Comparison of ENCODE assay signal across 30 cellular contexts in the genomic region with DNA sequence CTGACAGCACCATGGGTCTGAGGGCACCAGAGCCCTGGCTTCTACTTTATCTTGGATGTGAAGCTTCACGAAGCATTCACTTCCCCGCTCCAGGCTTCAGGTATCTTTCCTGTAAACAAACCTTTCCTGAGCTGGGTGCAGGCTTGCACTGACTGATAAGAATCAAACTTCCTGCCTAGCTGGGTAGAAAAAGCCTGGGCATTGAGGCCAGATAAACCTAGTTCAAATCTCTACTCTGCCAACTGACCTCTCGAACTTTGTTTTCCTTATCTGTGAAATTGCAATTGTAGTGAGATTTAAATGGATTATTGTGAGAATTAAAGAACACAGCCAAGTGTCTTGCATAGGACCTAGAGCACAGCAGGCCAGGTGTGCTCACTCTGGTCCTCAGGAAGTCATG. TPM values are rescaled to one million over a fixed set of nuclear protein-coding genes. Genes with fewer than 3 reads are reported as not detected.
A peak's percentile ranks its signal among the peaks of the same experiment; 100 is the strongest.
DNase-seq lines count a peak whose midpoint lies in the region; FAIRE-seq and TF ChIP-seq lines count a peak whose summit lies in the region.
"Had no signal": no experiment of that assay in that cellular context is flagged by ENCODE, and none has a peak within 500 bp of the region (broad histone marks: within the 10 kb centered on the region; RNA-seq: fewer than 3 reads in every experiment).

No MANE protein-coding gene starts in this region.

- H3K9ac ChIP-seq in endothelial cell of umbilical vein (replicated peaks; ENCODE audit: extremely low read depth, insufficient read depth, low read length): no peak overlapping the region
- H3K9ac ChIP-seq in parathyroid adenoma: no peak overlapping the region

- dilution Hi-C loops in endothelial cell of umbilical vein (cut with MboI; ENCODE audit: extremely low pct_ligation_motif_present, low sequenced_read_pairs): no loop called here

- H3K27ac Mint-ChIP-seq in T-helper 2 cell treated with Interferon-gamma antibody and Interleukin-4, amounts not matched to agents 5 μg/mL and 100 μg/mL, for 36 hours: peak overlapping the region; percentile 19
- H3K27ac Mint-ChIP-seq in activated naive CD8-positive, alpha-beta T cell: peak overlapping the region; percentile 58
- no peak overlapping the region for H3K27ac Mint-ChIP-seq in activated naive CD8-positive, alpha-beta T cell treated with anti-CD3 and anti-CD28 coated beads for 36 hours
- H3K27ac Mint-ChIP-seq: natural killer cell had no signal

- H3K4me1 Mint-ChIP-seq in T-helper 2 cell treated with Interferon-gamma antibody and Interleukin-4, amounts not matched to agents 5 μg/mL and 100 μg/mL, for 36 hours (ENCODE audit: low read depth): peaks cover 42% of the 10 kb centered on the region
- H3K4me1 Mint-ChIP-seq in activated naive CD8-positive, alpha-beta T cell (ENCODE audit: low read depth): peaks cover 44% of the 10 kb centered on the region
- peaks cover 25% of the 10 kb centered on the region for H3K4me1 Mint-ChIP-seq in activated naive CD8-positive, alpha-beta T cell treated with anti-CD3 and anti-CD28 coated beads for 36 hours

- H3K9me3 ChIP-seq in endothelial cell of umbilical vein (replicated peaks; ENCODE audit: control insufficient read depth, insufficient read depth, low read length): no peaks in the 10 kb centered on the region
- H3K9me3 ChIP-seq in parathyroid adenoma (ENCODE audit: control insufficient read depth, low read length): no peaks in the 10 kb centered on the region
- H3K9me3 ChIP-seq: psoas muscle, sigmoid colon, thyroid gland, uterus had no signal

- peak; percentile 64 for FAIRE-seq in endothelial cell of umbilical vein (lab: Jason Lieb, UNC)
- FAIRE-seq: islet of Langerhans had no signal

- H3K4me2 ChIP-seq in endothelial cell of umbilical vein (ENCODE audit: insufficient read depth, low read length) (no peak overlapping the region), parathyroid adenoma (ENCODE audit: low read length) (peak overlapping the region; percentile 31)

- H3K36me3 ChIP-seq in endothelial cell of umbilical vein (ENCODE audit: control insufficient read depth in 2 of 2, extremely low read depth in 1 of 2, insufficient read depth in 2 of 2, low read length in 2 of 2): peaks cover 0 to 9% of the 10 kb centered on the region in 2 experiments
- H3K36me3 ChIP-seq in parathyroid adenoma (ENCODE audit: control insufficient read depth, insufficient read depth, low read length): no peaks in the 10 kb centered on the region
- H3K36me3 ChIP-seq: uterus had no signal

- CTCF ChIA-PET in endothelial cell of umbilical vein (lab: Charles Lee): interaction anchor here (1.1 to 1.4 kb wide), 3 partner anchors 20 to 26 kb away, joined by 3 read pairs; no protein-coding TSS in a partner anchor

- TF ChIP-seq CTCF in endothelial cell of umbilical vein (IDR thresholded peaks at IDR 0.05; ENCODE audit: extremely low read depth in 1 of 2, insufficient read depth in 1 of 2, low read depth in 1 of 2, low read length in 2 of 2) (no peak), parathyroid adenoma (IDR thresholded peaks at IDR 0.05) (no peak)

- peaks cover 11% of the 10 kb centered on the region for H3K79me2 ChIP-seq in endothelial cell of umbilical vein (ENCODE audit: control insufficient read depth, insufficient read depth, low read length)
- peaks cover 8% of the 10 kb centered on the region for H3K79me2 ChIP-seq in parathyroid adenoma

- no peak for DNase-seq in T-helper 2 cell treated with Interferon-gamma antibody and Interleukin-4, amounts not matched to agents 5 μg/mL and 100 μg/mL, for 36 hours (ENCODE audit: low spot score)
- no peak for DNase-seq in T-helper 2 cell
- DNase-seq in activated naive CD8-positive, alpha-beta T cell treated with anti-CD3 and anti-CD28 coated beads for 36 hours: no peak
- no peak for DNase-seq in endothelial cell of umbilical vein (ENCODE audit: low read depth, low spot score)
- no peak for DNase-seq in NCI-H2081 (lab: John Stamatoyannopoulos, UW)
- DNase-seq in NCI-H2227 (lab: John Stamatoyannopoulos, UW; ENCODE audit: unreplicated experiment): no peak
- DNase-seq: 8988T; C1 segment of cervical spinal cord; Calu3; caudate nucleus; DMS79 treated with DMSO at 0.1 percent for 48 hours; effector memory CD8-positive, alpha-beta T cell; GDM1; glutamatergic neuron; Karpas-422; left ventricle myocardium superior; natural killer cell; NCI-H446 treated with DMSO at 0.1 percent for 48 hours; NCI-H774; nucleus accumbens; psoas muscle; sigmoid colon; stimulated activated CD4-positive, alpha-beta T cell treated with anti-CD3 and anti-CD28 coated beads, Interleukin-4, amount 100 ng/mL, for 24 hours; SW 1271; thyroid gland; uterus had no signal

- intact Hi-C loops in endothelial cell of umbilical vein (cut with micrococcal nuclease): no loop called here

- H3K9me3 Mint-ChIP-seq in T-helper 2 cell treated with Interferon-gamma antibody and Interleukin-4, amounts not matched to agents 5 μg/mL and 100 μg/mL, for 36 hours: no peaks in the 10 kb centered on the region
- H3K9me3 Mint-ChIP-seq in activated naive CD8-positive, alpha-beta T cell (ENCODE audit: low read depth): no peaks in the 10 kb centered on the region
- H3K9me3 Mint-ChIP-seq in activated naive CD8-positive, alpha-beta T cell treated with anti-CD3 and anti-CD28 coated beads for 36 hours: no peaks in the 10 kb centered on the region
- H3K9me3 Mint-ChIP-seq: effector memory CD8-positive, alpha-beta T cell; natural killer cell had no signal

- no peaks in the 10 kb centered on the region for H3K9me1 ChIP-seq in endothelial cell of umbilical vein (replicated peaks; ENCODE audit: control insufficient read depth, extremely low read depth, insufficient read depth, low read length)

- H3K27ac ChIP-seq in endothelial cell of umbilical vein (ENCODE audit: insufficient read depth, low read depth, low read length) (no peak overlapping the region), parathyroid adenoma (peak overlapping the region; percentile 87)
- H3K27ac ChIP-seq: coronary artery, psoas muscle, sigmoid colon, thyroid gland, uterus had no signal

- TF ChIP-seq POLR2A in endothelial cell of umbilical vein (IDR thresholded peaks at IDR 0.05; ENCODE audit: low read depth, low read length): no peak

- H3K27me3 ChIP-seq in endothelial cell of umbilical vein (ENCODE audit: control insufficient read depth in 2 of 2, insufficient read depth in 2 of 2, low read length in 2 of 2) (no peaks in the 10 kb centered on the region), parathyroid adenoma (ENCODE audit: control insufficient read depth, insufficient read depth, low read length) (no peaks in the 10 kb centered on the region)
- H3K27me3 ChIP-seq: sigmoid colon, thyroid gland, uterus had no signal

- no peaks in the 10 kb centered on the region for H4K20me1 ChIP-seq in endothelial cell of umbilical vein (replicated peaks; ENCODE audit: control insufficient read depth, extremely low read depth, insufficient read depth, low read length)

- H3K4me3 ChIP-seq in endothelial cell of umbilical vein (replicated peaks in 1 of 3; ENCODE audit: insufficient read depth in 1 of 3, low read depth in 1 of 3, low read length in 3 of 3) (no peak overlapping the region), parathyroid adenoma (ENCODE audit: low read depth, low read length) (peak overlapping the region; percentile 14)
- H3K4me3 ChIP-seq: coronary artery, psoas muscle, sigmoid colon, thyroid gland, uterus had no signal

- H2AFZ ChIP-seq in endothelial cell of umbilical vein (ENCODE audit: low read depth, low read length) (no peak overlapping the region), parathyroid adenoma (peak overlapping the region; percentile 8)

- H3K27me3 Mint-ChIP-seq in T-helper 2 cell treated with Interferon-gamma antibody and Interleukin-4, amounts not matched to agents 5 μg/mL and 100 μg/mL, for 36 hours (ENCODE audit: low read depth): no peaks in the 10 kb centered on the region
- no peaks in the 10 kb centered on the region for H3K27me3 Mint-ChIP-seq in activated naive CD8-positive, alpha-beta T cell
- no peaks in the 10 kb centered on the region for H3K27me3 Mint-ChIP-seq in activated naive CD8-positive, alpha-beta T cell treated with anti-CD3 and anti-CD28 coated beads for 36 hours
- H3K27me3 Mint-ChIP-seq: effector memory CD8-positive, alpha-beta T cell had no signal

- H3K36me3 Mint-ChIP-seq in T-helper 2 cell treated with Interferon-gamma antibody and Interleukin-4, amounts not matched to agents 5 μg/mL and 100 μg/mL, for 36 hours (ENCODE audit: low read depth): peaks cover 12% of the 10 kb centered on the region
- peaks cover 5% of the 10 kb centered on the region for H3K36me3 Mint-ChIP-seq in activated naive CD8-positive, alpha-beta T cell
- peaks cover 6% of the 10 kb centered on the region for H3K36me3 Mint-ChIP-seq in activated naive CD8-positive, alpha-beta T cell treated with anti-CD3 and anti-CD28 coated beads for 36 hours
- H3K36me3 Mint-ChIP-seq: natural killer cell had no signal

- POLR2A ChIA-PET in endothelial cell of umbilical vein (lab: Charles Lee): no interaction called here

- BruUV-seq in endothelial cell of umbilical vein (replicated peaks; lab: Mats Ljungman, UMichigan): no TSS peak

- peaks cover 18% of the 10 kb centered on the region for H3K4me1 ChIP-seq in endothelial cell of umbilical vein (ENCODE audit: control insufficient read depth, extremely low read depth, insufficient read depth, low read length)
- H3K4me1 ChIP-seq in parathyroid adenoma: peaks cover 21% of the 10 kb centered on the region

- peak overlapping the region; percentile 22 for H3K4me3 Mint-ChIP-seq in T-helper 2 cell treated with Interferon-gamma antibody and Interleukin-4, amounts not matched to agents 5 μg/mL and 100 μg/mL, for 36 hours
- H3K4me3 Mint-ChIP-seq in activated naive CD8-positive, alpha-beta T cell: no peak overlapping the region
- no peak overlapping the region for H3K4me3 Mint-ChIP-seq in activated naive CD8-positive, alpha-beta T cell treated with anti-CD3 and anti-CD28 coated beads for 36 hours
- H3K4me3 Mint-ChIP-seq: effector memory CD8-positive, alpha-beta T cell; natural killer cell had no signal

RNA-seq across cellular contexts. Expression of gene TMEM208, which starts 2.9 kb away (rescaled TPM):
- total RNA-seq in activated naive CD8-positive, alpha-beta T cell treated with anti-CD3 and anti-CD28 coated beads for 36 hours: 10 to 100 TPM; 46.5 to 48.6 TPM
- 35.3 and 36.3 TPM in 2 replicates for total RNA-seq in endothelial cell of umbilical vein
- polyA plus RNA-seq in endothelial cell of umbilical vein: 94.0 and 98.4 TPM in 2 replicates
- 53.5 and 55.9 TPM in 2 replicates for polyA plus RNA-seq in endothelial cell of umbilical vein (2011; cell fraction: cytosol; rRNA removed)
- polyA plus RNA-seq in endothelial cell of umbilical vein (2011; cell fraction: nucleus; rRNA removed): 44.4 and 48.8 TPM in 2 replicates
- polyA plus RNA-seq in endothelial cell of umbilical vein (2012): 34.1 and 34.9 TPM in 2 replicates
- 57.2 and 62.0 TPM in 2 replicates for polyA minus RNA-seq in endothelial cell of umbilical vein
- 29.2 TPM for polyA minus RNA-seq in endothelial cell of umbilical vein (2011; cell fraction: cytosol; rRNA and poly(A)+ RNA removed)
- 24.9 and 27.2 TPM in 2 replicates for polyA minus RNA-seq in endothelial cell of umbilical vein (2011; cell fraction: nucleus; rRNA and poly(A)+ RNA removed)

RNA-seq across cellular contexts. Expression of gene FHOD1, which starts 23.3 kb away (rescaled TPM):
- total RNA-seq in activated naive CD8-positive, alpha-beta T cell treated with anti-CD3 and anti-CD28 coated beads for 36 hours: 10 to 100 TPM; 76.4 to 79.9 TPM
- total RNA-seq in endothelial cell of umbilical vein: 104 and 124 TPM in 2 replicates
- 63.6 and 78.6 TPM in 2 replicates for polyA plus RNA-seq in endothelial cell of umbilical vein
- polyA plus RNA-seq in endothelial cell of umbilical vein (2011; cell fraction: cytosol; rRNA removed): 43.3 and 49.4 TPM in 2 replicates
- 289 and 335 TPM in 2 replicates for polyA plus RNA-seq in endothelial cell of umbilical vein (2011; cell fraction: nucleus; rRNA removed)
- 84.9 and 85.3 TPM in 2 replicates for polyA plus RNA-seq in endothelial cell of umbilical vein (2012)
- polyA minus RNA-seq in endothelial cell of umbilical vein: 44.3 and 55.7 TPM in 2 replicates
- polyA minus RNA-seq in endothelial cell of umbilical vein (2011; cell fraction: cytosol; rRNA and poly(A)+ RNA removed): 17.6 TPM
- 42.3 and 55.3 TPM in 2 replicates for polyA minus RNA-seq in endothelial cell of umbilical vein (2011; cell fraction: nucleus; rRNA and poly(A)+ RNA removed)

RNA-seq across cellular contexts. Expression of gene SLC9A5, which starts 24.8 kb away (rescaled TPM):
- total RNA-seq in activated naive CD8-positive, alpha-beta T cell treated with anti-CD3 and anti-CD28 coated beads for 36 hours: 1 to 10 TPM; 5.8 to 6.1 TPM
- 2.8 and 4.2 TPM in 2 replicates for total RNA-seq in endothelial cell of umbilical vein
- 2.7 and 3.2 TPM in 2 replicates for polyA plus RNA-seq in endothelial cell of umbilical vein
- 1.4 and 1.5 TPM in 2 replicates for polyA plus RNA-seq in endothelial cell of umbilical vein (2011; cell fraction: cytosol; rRNA removed)
- polyA plus RNA-seq in endothelial cell of umbilical vein (2011; cell fraction: nucleus; rRNA removed): 17.7 and 19.4 TPM in 2 replicates
- polyA plus RNA-seq in endothelial cell of umbilical vein (2012): 3.0 and 3.9 TPM in 2 replicates
- polyA minus RNA-seq in endothelial cell of umbilical vein: 2.2 and 2.7 TPM in 2 replicates
- 0.51 TPM for polyA minus RNA-seq in endothelial cell of umbilical vein (2011; cell fraction: cytosol; rRNA and poly(A)+ RNA removed)
- 2.5 and 3.0 TPM in 2 replicates for polyA minus RNA-seq in endothelial cell of umbilical vein (2011; cell fraction: nucleus; rRNA and poly(A)+ RNA removed)

RNA-seq across cellular contexts. Expression of gene ELMO3, which starts 25.1 kb away (rescaled TPM):
- 1 to 10 TPM; 4.3 to 4.5 TPM for total RNA-seq in activated naive CD8-positive, alpha-beta T cell treated with anti-CD3 and anti-CD28 coated beads for 36 hours
- total RNA-seq in endothelial cell of umbilical vein: 4.3 and 5.7 TPM in 2 replicates
- polyA plus RNA-seq in endothelial cell of umbilical vein: 3.9 and 4.1 TPM in 2 replicates
- 1.2 and 1.8 TPM in 2 replicates for polyA plus RNA-seq in endothelial cell of umbilical vein (2011; cell fraction: cytosol; rRNA removed)
- polyA plus RNA-seq in endothelial cell of umbilical vein (2011; cell fraction: nucleus; rRNA removed): 17.7 and 18.0 TPM in 2 replicates
- 1.7 and 2.5 TPM in 2 replicates for polyA plus RNA-seq in endothelial cell of umbilical vein (2012)
- polyA minus RNA-seq in endothelial cell of umbilical vein: 0.74 and 0.87 TPM in 2 replicates
- polyA minus RNA-seq in endothelial cell of umbilical vein (2011; cell fraction: cytosol; rRNA and poly(A)+ RNA removed): 2.8 TPM
- polyA minus RNA-seq in endothelial cell of umbilical vein (2011; cell fraction: nucleus; rRNA and poly(A)+ RNA removed): 1.9 and 4.0 TPM in 2 replicates

RNA-seq across cellular contexts. Expression of gene E2F4, which starts 32.0 kb away (rescaled TPM):
- 100 to 1,000 TPM; 130 to 136 TPM for total RNA-seq in activated naive CD8-positive, alpha-beta T cell treated with anti-CD3 and anti-CD28 coated beads for 36 hours
- 110 and 112 TPM in 2 replicates for total RNA-seq in endothelial cell of umbilical vein
- 168 and 199 TPM in 2 replicates for polyA plus RNA-seq in endothelial cell of umbilical vein
- 124 and 132 TPM in 2 replicates for polyA plus RNA-seq in endothelial cell of umbilical vein (2011; cell fraction: cytosol; rRNA removed)
- polyA plus RNA-seq in endothelial cell of umbilical vein (2011; cell fraction: nucleus; rRNA removed): 358 and 365 TPM in 2 replicates
- polyA plus RNA-seq in endothelial cell of umbilical vein (2012): 79.3 and 84.3 TPM in 2 replicates
- polyA minus RNA-seq in endothelial cell of umbilical vein: 100 and 109 TPM in 2 replicates
- polyA minus RNA-seq in endothelial cell of umbilical vein (2011; cell fraction: cytosol; rRNA and poly(A)+ RNA removed): 54.8 TPM
- 62.3 and 65.0 TPM in 2 replicates for polyA minus RNA-seq in endothelial cell of umbilical vein (2011; cell fraction: nucleus; rRNA and poly(A)+ RNA removed)
